Comparison of ENCODE assay signal across 8 cellular contexts in genomic region chr16:75555707-75556512, GRCh38.
DNase-seq lines count a peak whose midpoint lies in the region; ATAC-seq and TF ChIP-seq lines count a peak whose summit lies in the region.

TMEM231 (minus strand) TSS chr16:75556252; CDS start chr16:75556209, 43 bp downstream.

- no peaks in the 10 kb centered on the region; the same call in 1 of the 2 replicates for H3K79me2 ChIP-seq in KMS-11 (ENCODE audit: insufficient read depth, low read depth)

- H3K27ac Mint-ChIP-seq in nephron progenitor cell: peak within 1 kb of the TSS; percentile 99
- H3K27ac Mint-ChIP-seq in stimulated activated naive CD8-positive, alpha-beta T cell treated with anti-CD3 and anti-CD28 coated beads, Interleukin-15, Interleukin-2, amounts not matched to agents 100 ng/mL and 50 ng/mL, for 24 hours: peak within 1 kb of the TSS; percentile 92

- H3K9me3 Mint-ChIP-seq in nephron progenitor cell: no peaks in the 10 kb centered on the region
- no peaks in the 10 kb centered on the region for H3K9me3 Mint-ChIP-seq in stimulated activated naive CD8-positive, alpha-beta T cell treated with anti-CD3 and anti-CD28 coated beads, Interleukin-15, Interleukin-2, amounts not matched to agents 100 ng/mL and 50 ng/mL, for 24 hours

- H3K27ac ChIP-seq in KMS-11: peak within 1 kb of the TSS; percentile 87
- peak within 1 kb of the TSS; percentile 58 for H3K27ac ChIP-seq in RWPE2 (ENCODE audit: poor library complexity, severe bottlenecking)

- peak within 1 kb of the TSS; percentile 99 for H3K4me3 Mint-ChIP-seq in nephron progenitor cell
- H3K4me3 Mint-ChIP-seq in stimulated activated naive CD8-positive, alpha-beta T cell treated with anti-CD3 and anti-CD28 coated beads, Interleukin-15, Interleukin-2, amounts not matched to agents 100 ng/mL and 50 ng/mL, for 24 hours: peak within 1 kb of the TSS; percentile 90

- no peak for TF ChIP-seq CTCF in KMS-11 (conservative IDR thresholded peaks at IDR 0.05; ENCODE audit: low read depth, low read length)
- no peak for TF ChIP-seq CTCF in RWPE2 (IDR thresholded peaks at IDR 0.05; ENCODE audit: poor library complexity, severe bottlenecking)
- no peak for TF ChIP-seq CTCF in nephron progenitor cell (IDR thresholded peaks at IDR 0.05)

- ATAC-seq in GM21786 (IDR thresholded peaks at IDR 0.05; ENCODE audit: unreplicated experiment) (peak; percentile 98), RWPE2 (ENCODE audit: low read depth) (peak; percentile 90)

- peak within 1 kb of the TSS; percentile 81 for H3K9ac ChIP-seq in KMS-11

- H3K9me3 ChIP-seq in RWPE2 (ENCODE audit: severe bottlenecking): no peaks in the 10 kb centered on the region

- H3K4me1 ChIP-seq in KMS-11 (ENCODE audit: low read depth, poor library complexity, severe bottlenecking) (peaks cover 19% of the 10 kb centered on the region), RWPE2 (ENCODE audit: insufficient read depth, poor library complexity, severe bottlenecking) (peaks cover 7% of the 10 kb centered on the region)

- H3K27me3 Mint-ChIP-seq in nephron progenitor cell (ENCODE audit: low read depth, poor library complexity): no peaks in the 10 kb centered on the region
- H3K27me3 Mint-ChIP-seq in stimulated activated naive CD8-positive, alpha-beta T cell treated with anti-CD3 and anti-CD28 coated beads, Interleukin-15, Interleukin-2, amounts not matched to agents 100 ng/mL and 50 ng/mL, for 24 hours: peaks cover 5% of the 10 kb centered on the region

- H3K27me3 ChIP-seq in KMS-11 (ENCODE audit: insufficient read depth, low read depth): no peaks in the 10 kb centered on the region
- no peaks in the 10 kb centered on the region for H3K27me3 ChIP-seq in RWPE2 (ENCODE audit: insufficient read depth, poor library complexity, severe bottlenecking)

- no peaks in the 10 kb centered on the region for H4K20me1 ChIP-seq in KMS-11 (ENCODE audit: insufficient read depth)

- H3K36me3 ChIP-seq in KMS-11 (ENCODE audit: insufficient read depth) (no peaks in the 10 kb centered on the region), RWPE2 (ENCODE audit: low read depth) (no peaks in the 10 kb centered on the region)

- H3K4me1 Mint-ChIP-seq in nephron progenitor cell: peaks cover 64% of the 10 kb centered on the region
- H3K4me1 Mint-ChIP-seq in stimulated activated naive CD8-positive, alpha-beta T cell treated with anti-CD3 and anti-CD28 coated beads, Interleukin-15, Interleukin-2, amounts not matched to agents 100 ng/mL and 50 ng/mL, for 24 hours (ENCODE audit: low read depth): peaks cover 9% of the 10 kb centered on the region

- H3K4me2 ChIP-seq in KMS-11: peak within 1 kb of the TSS; percentile 78

- DNase-seq in EH (ENCODE audit: low read depth): peak; percentile 95
- DNase-seq in RWPE2 (ENCODE audit: low spot score): peak; percentile 98
- peak; percentile 95 for DNase-seq in activated effector memory CD4-positive, alpha-beta T cell treated with Interleukin-2 at 50 U/mL for 16 hours
- DNase-seq in fibroblast of the conjunctiva (ENCODE audit: low read depth): peak; percentile 88
- DNase-seq in nephron progenitor cell: peak; percentile 98

- no peak within 1 kb of the TSS for H3K4me3 ChIP-seq in KMS-11 (IDR thresholded peaks at IDR 0.05; ENCODE audit: insufficient read depth, low read depth, low read length)
- H3K4me3 ChIP-seq in RWPE2 (ENCODE audit: severe bottlenecking): peak within 1 kb of the TSS; percentile 55

- H3K36me3 Mint-ChIP-seq in nephron progenitor cell (ENCODE audit: low read depth): no peaks in the 10 kb centered on the region
- H3K36me3 Mint-ChIP-seq in stimulated activated naive CD8-positive, alpha-beta T cell treated with anti-CD3 and anti-CD28 coated beads, Interleukin-15, Interleukin-2, amounts not matched to agents 100 ng/mL and 50 ng/mL, for 24 hours (ENCODE audit: low read depth): no peaks in the 10 kb centered on the region

- H2AFZ ChIP-seq in KMS-11 (ENCODE audit: low read depth): peak within 1 kb of the TSS; percentile 67
